15 cellular contexts compared by ENCODE assay signal in the genomic region with DNA sequence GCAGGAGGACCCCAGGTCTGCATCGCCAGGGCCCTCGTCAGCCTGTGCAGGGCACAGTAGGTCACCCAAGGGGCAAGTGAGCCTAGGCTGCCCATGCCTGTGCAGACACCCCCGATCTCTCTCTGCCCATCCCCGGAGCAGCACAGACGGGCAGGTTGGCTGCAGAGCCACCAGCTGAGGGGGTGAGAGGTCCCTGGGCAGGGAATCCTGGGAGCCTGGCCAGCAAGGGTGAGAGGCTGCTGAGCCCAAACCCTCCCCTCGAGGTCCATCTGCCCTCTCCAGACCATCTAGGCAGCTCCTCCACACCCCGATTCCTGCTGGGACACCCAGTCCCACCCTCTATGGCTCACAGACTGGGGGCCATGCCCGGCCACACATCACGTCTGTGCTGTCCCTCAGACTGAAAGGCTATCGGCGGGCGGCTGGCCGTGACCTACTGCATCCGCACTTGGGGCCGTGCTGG. TPM values are rescaled to one million over a fixed set of nuclear protein-coding genes. Genes with fewer than 3 reads are reported as not detected.
"Had no signal": no experiment of that assay in that cellular context is flagged by ENCODE, and none has a peak within 500 bp of the region (broad histone marks: within the 10 kb centered on the region; RNA-seq: fewer than 3 reads in every experiment).

No MANE protein-coding gene starts in this region.

- H3K36me3 Mint-ChIP-seq: activated CD4-positive, alpha-beta memory T cell treated with anti-CD3 and anti-CD28 coated beads for 36 hours had no signal

- H3K9me3 ChIP-seq: esophagus squamous epithelium, lower lobe of right lung, prostate gland, testis had no signal

- H3K36me3 ChIP-seq: prostate gland had no signal

- DNase-seq: activated CD4-positive, alpha-beta memory T cell treated with anti-CD3 and anti-CD28 coated beads for 36 hours; activated CD4-positive, alpha-beta T cell treated with anti-CD3 and anti-CD28 coated beads for 1 hour; activated gamma-delta T cell; activated naive CD8-positive, alpha-beta T cell treated with anti-CD3 and anti-CD28 coated beads for 36 hours; activated T-cell treated with anti-CD3 and anti-CD28 coated beads, Interleukin-2, amount 50 U/mL, for 4 hours; esophagus squamous epithelium; lower lobe of right lung; naive thymus-derived CD8-positive, alpha-beta T cell; stimulated activated CD4-positive, alpha-beta T cell treated with anti-CD3 and anti-CD28 coated beads, Interleukin-12 subunit alpha, Interleukin-12 subunit beta, amount 100 ng/mL, for 4 hours; stimulated activated CD4-positive, alpha-beta T cell treated with anti-CD3 and anti-CD28 coated beads, Interleukin-2, amount 100 ng/mL, for 48 hours had no signal

- ATAC-seq: activated T-cell treated with anti-CD3 and anti-CD28 coated beads, Interleukin-2, amount 50 U/mL, for 4 hours; lower lobe of right lung; naive thymus-derived CD8-positive, alpha-beta T cell had no signal

- H3K27ac Mint-ChIP-seq: activated CD4-positive, alpha-beta memory T cell treated with anti-CD3 and anti-CD28 coated beads for 36 hours; activated naive CD8-positive, alpha-beta T cell treated with anti-CD3 and anti-CD28 coated beads for 36 hours; naive thymus-derived CD8-positive, alpha-beta T cell; stimulated activated naive CD8-positive, alpha-beta T cell treated with anti-CD3 and anti-CD28 coated beads, Interleukin-15, Interleukin-2, amounts not matched to agents 100 ng/mL and 50 ng/mL, for 24 hours; T-helper 2 cell treated with Interferon-gamma antibody and Interleukin-4, amounts not matched to agents 5 μg/mL and 100 μg/mL, for 36 hours had no signal

- H3K4me3 ChIP-seq: esophagus squamous epithelium, lower lobe of right lung, prostate gland, testis had no signal

- H3K27me3 ChIP-seq: testis had no signal

- H3K27ac ChIP-seq: esophagus squamous epithelium, lower lobe of right lung, prostate gland had no signal

- H3K4me1 ChIP-seq: prostate gland had no signal

- H3K4me3 Mint-ChIP-seq: activated CD4-positive, alpha-beta memory T cell treated with anti-CD3 and anti-CD28 coated beads for 36 hours; activated naive CD8-positive, alpha-beta T cell treated with anti-CD3 and anti-CD28 coated beads for 36 hours; activated T-cell treated with anti-CD3 and anti-CD28 coated beads, Interleukin-2, amount 50 U/mL, for 4 hours; T-helper 2 cell treated with Interferon-gamma antibody and Interleukin-4, amounts not matched to agents 5 μg/mL and 100 μg/mL, for 36 hours had no signal

- H3K9me3 Mint-ChIP-seq: activated CD4-positive, alpha-beta memory T cell treated with anti-CD3 and anti-CD28 coated beads for 36 hours; activated naive CD8-positive, alpha-beta T cell treated with anti-CD3 and anti-CD28 coated beads for 36 hours; activated T-cell treated with anti-CD3 and anti-CD28 coated beads, Interleukin-2, amount 50 U/mL, for 4 hours; naive thymus-derived CD8-positive, alpha-beta T cell; stimulated activated naive CD8-positive, alpha-beta T cell treated with anti-CD3 and anti-CD28 coated beads, Interleukin-15, Interleukin-2, amounts not matched to agents 100 ng/mL and 50 ng/mL, for 24 hours; T-helper 2 cell treated with Interferon-gamma antibody and Interleukin-4, amounts not matched to agents 5 μg/mL and 100 μg/mL, for 36 hours had no signal

- H3K27me3 Mint-ChIP-seq: activated CD4-positive, alpha-beta memory T cell treated with anti-CD3 and anti-CD28 coated beads for 36 hours; activated naive CD8-positive, alpha-beta T cell treated with anti-CD3 and anti-CD28 coated beads for 36 hours; naive thymus-derived CD8-positive, alpha-beta T cell; stimulated activated naive CD8-positive, alpha-beta T cell treated with anti-CD3 and anti-CD28 coated beads, Interleukin-15, Interleukin-2, amounts not matched to agents 100 ng/mL and 50 ng/mL, for 24 hours had no signal

RNA-seq across cellular contexts. Expression of gene GRIN1, which starts 21.7 kb away (rescaled TPM):
- total RNA-seq: activated CD4-positive, alpha-beta memory T cell treated with anti-CD3 and anti-CD28 coated beads for 36 hours; activated naive CD8-positive, alpha-beta T cell treated with anti-CD3 and anti-CD28 coated beads for 36 hours; mononuclear cell; naive thymus-derived CD8-positive, alpha-beta T cell had no signal
- polyA plus RNA-seq: naive thymus-derived CD8-positive, alpha-beta T cell had no signal
